In the genomic region with DNA sequence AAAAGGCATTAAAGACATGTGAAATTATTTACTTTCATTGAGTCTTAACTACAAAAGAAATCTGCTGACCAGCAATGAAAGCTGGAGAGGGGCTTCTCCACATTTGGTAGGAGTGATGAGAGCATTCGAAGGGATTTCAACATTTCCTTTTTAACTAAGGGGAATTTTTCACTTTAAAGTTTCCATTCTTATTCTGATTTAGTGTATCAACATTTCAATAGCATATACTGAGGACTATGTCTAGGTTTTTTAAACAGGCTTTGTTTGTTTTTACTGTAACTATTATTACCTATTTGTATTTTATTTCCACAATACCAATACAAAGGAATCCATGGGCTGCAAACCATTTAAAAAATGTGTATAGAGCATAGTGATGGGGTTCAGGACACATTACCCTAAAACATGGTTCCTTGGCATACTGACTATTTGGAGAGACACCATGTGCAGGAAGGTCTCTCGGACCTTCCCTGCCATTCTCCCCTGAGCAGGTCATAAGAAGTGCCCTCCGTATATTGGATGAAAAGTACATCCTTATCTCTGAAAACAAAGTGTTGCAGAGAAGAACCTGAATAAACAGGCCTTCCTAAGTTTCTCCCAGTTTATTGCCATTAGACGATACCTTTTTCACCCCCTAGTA, we compare ENCODE assay signal across 22 cellular contexts.
DNase-seq lines count a peak whose midpoint lies in the region; ATAC-seq and TF ChIP-seq lines count a peak whose summit lies in the region.
"Had no signal": no experiment of that assay in that cellular context is flagged by ENCODE, and none has a peak within 500 bp of the region (broad histone marks: within the 10 kb centered on the region; RNA-seq: fewer than 3 reads in every experiment).

No MANE protein-coding gene starts in this region.

- peak overlapping the region; percentile 24 for H3K27ac Mint-ChIP-seq in chondrocyte (ENCODE audit: unreplicated experiment)
- H3K27ac Mint-ChIP-seq: CD4-positive, alpha-beta T cell; HFFc6; IgD-negative memory B cell had no signal

- peaks cover 45% of the 10 kb centered on the region for H3K4me1 ChIP-seq in ES-I3 (ENCODE audit: insufficient read depth, low read length)
- peaks cover 49% of the 10 kb centered on the region for H3K4me1 ChIP-seq in HUES48 (ENCODE audit: control insufficient read depth, insufficient read depth, low read length)
- peaks cover 9% of the 10 kb centered on the region for H3K4me1 ChIP-seq in vagina
- H3K4me1 ChIP-seq: Caco-2 had no signal

- peaks cover 2% of the 10 kb centered on the region for H3K4me1 Mint-ChIP-seq in chondrocyte (ENCODE audit: low read depth)
- H3K4me1 Mint-ChIP-seq: IgD-negative memory B cell had no signal

- DNase-seq in chondrocyte (ENCODE audit: low spot score) (no peak), iPS DF 19.7 (ENCODE audit: low read depth, low spot score) (peak; percentile 28), WERI-Rb-1 (no peak), vagina (ENCODE audit: extremely low spot score in 2 of 2) (no peak)
- DNase-seq: AML-193; Caco-2; CD4-positive, alpha-beta T cell; DMS153; DMS79; GF-D8; HFFc6; KBM-7 had no signal

- H3K9ac ChIP-seq in ES-I3 (ENCODE audit: low read depth, low read length): peak overlapping the region; percentile 18; the same call in 1 of the 2 replicates
- H3K9ac ChIP-seq in HUES48 (ENCODE audit: low read depth, low read length): 0 out of 2 replicates have a peak overlapping the region, but pooled peaks have one; percentile 12

- H3K4me3 Mint-ChIP-seq in chondrocyte (ENCODE audit: unreplicated experiment): no peak overlapping the region
- H3K4me3 Mint-ChIP-seq: CD4-positive, alpha-beta T cell; HFFc6; IgD-negative memory B cell had no signal

- H3K36me3 Mint-ChIP-seq in chondrocyte (ENCODE audit: low read depth): peaks cover 11% of the 10 kb centered on the region
- H3K36me3 Mint-ChIP-seq: IgD-negative memory B cell had no signal

- H3K9me3 ChIP-seq in ES-I3 (ENCODE audit: control insufficient read depth, insufficient read depth, low read length) (no peaks in the 10 kb centered on the region), HUES48 (ENCODE audit: control insufficient read depth, insufficient read depth, low read length) (no peaks in the 10 kb centered on the region), WERI-Rb-1 (ENCODE audit: severe bottlenecking) (no peaks in the 10 kb centered on the region), vagina (no peaks in the 10 kb centered on the region)
- H3K9me3 ChIP-seq: A549, Caco-2 had no signal

- no peak for TF ChIP-seq POLR2A in vagina (IDR thresholded peaks at IDR 0.05)

- H3K9me3 Mint-ChIP-seq in chondrocyte (ENCODE audit: low read depth): no peaks in the 10 kb centered on the region
- H3K9me3 Mint-ChIP-seq: CD4-positive, alpha-beta T cell; HFFc6; IgD-negative memory B cell had no signal

- TF ChIP-seq CTCF in chondrocyte (IDR thresholded peaks at IDR 0.05): no peak
- no peak for TF ChIP-seq CTCF in WERI-Rb-1 (IDR thresholded peaks at IDR 0.05; ENCODE audit: low read depth, low read length)
- no peak for TF ChIP-seq CTCF in vagina (IDR thresholded peaks at IDR 0.05)

- H3K4me3 ChIP-seq in HUES48 (ENCODE audit: low read depth, low read length): no peak overlapping the region; the same call in 1 of the 2 replicates
- no peak overlapping the region for H3K4me3 ChIP-seq in WERI-Rb-1 (ENCODE audit: low read depth, low read length)
- no peak overlapping the region for H3K4me3 ChIP-seq in vagina
- H3K4me3 ChIP-seq: A549 had no signal

- H3K36me3 ChIP-seq in ES-I3 (ENCODE audit: insufficient read depth, low read length) (no peaks in the 10 kb centered on the region), HUES48 (ENCODE audit: control insufficient read depth, insufficient read depth, low read length) (no peaks in the 10 kb centered on the region), WERI-Rb-1 (no peaks in the 10 kb centered on the region), vagina (no peaks in the 10 kb centered on the region)

- intact Hi-C loops in vagina (cut with DNase I): no loop called here

- no peaks in the 10 kb centered on the region for H3K27me3 ChIP-seq in HUES48 (ENCODE audit: control insufficient read depth, insufficient read depth, low read length)
- no peaks in the 10 kb centered on the region for H3K27me3 ChIP-seq in WERI-Rb-1 (ENCODE audit: insufficient read depth, low read depth, severe bottlenecking)
- H3K27me3 ChIP-seq in vagina: no peaks in the 10 kb centered on the region

- ATAC-seq in HG03439 (IDR thresholded peaks at IDR 0.05; ENCODE audit: unreplicated experiment) (no peak), GM21390 (IDR thresholded peaks at IDR 0.05; ENCODE audit: unreplicated experiment) (no peak)
- ATAC-seq: A549, HCT116, HepG2 had no signal

- H3K27me3 Mint-ChIP-seq in chondrocyte (ENCODE audit: low read depth): no peaks in the 10 kb centered on the region
- H3K27me3 Mint-ChIP-seq: CD4-positive, alpha-beta T cell had no signal

- H3K27ac ChIP-seq in HUES48 (ENCODE audit: low read depth, low read length) (peak overlapping the region; percentile 90), WERI-Rb-1 (no peak overlapping the region), vagina (no peak overlapping the region)
- H3K27ac ChIP-seq: 22Rv1, A549, C4-2B had no signal
